ENCODE assay signal across 13 cellular contexts in the genomic region with DNA sequence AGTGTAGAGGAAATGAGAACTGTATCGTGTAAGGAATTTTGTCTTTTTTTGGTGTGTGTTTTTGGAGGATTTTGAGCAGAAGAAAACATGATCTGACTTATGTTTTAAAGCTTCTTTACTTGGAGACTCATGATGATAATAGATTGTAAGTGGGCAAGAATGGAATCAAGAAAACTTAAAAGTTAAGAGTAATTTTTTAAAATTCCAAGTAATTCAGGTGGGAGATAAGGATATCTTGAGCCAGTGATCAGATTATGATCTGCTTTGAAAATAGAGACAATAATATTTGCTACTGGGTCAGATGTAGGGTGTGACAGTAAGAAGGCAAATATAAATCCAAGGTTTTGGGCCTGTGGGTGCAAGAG. TPM values are rescaled to one million over a fixed set of nuclear protein-coding genes. Genes with fewer than 3 reads are reported as not detected.
DNase-seq lines count a peak whose midpoint lies in the region; ATAC-seq and TF ChIP-seq lines count a peak whose summit lies in the region.
"Had no signal": no experiment of that assay in that cellular context is flagged by ENCODE, and none has a peak within 500 bp of the region (broad histone marks: within the 10 kb centered on the region; RNA-seq: fewer than 3 reads in every experiment).

No MANE protein-coding gene starts in this region.

- TF ChIP-seq CTCF in Panc1 (IDR thresholded peaks at IDR 0.05) (no peak), psoas muscle (IDR thresholded peaks at IDR 0.05) (no peak)

- no peak for DNase-seq in CD4-positive, alpha-beta memory T cell
- no peak for DNase-seq in Panc1 (ENCODE audit: low read depth, low spot score)
- DNase-seq in fibroblast of peridontal ligament (ENCODE audit: extremely low read depth), result peak; percentile 10
- DNase-seq in psoas muscle, result no peak
- DNase-seq in NCI-H1048 (lab: John Stamatoyannopoulos, UW), result no peak
- DNase-seq in activated CD8-positive, alpha-beta memory T cell treated with anti-CD3 and anti-CD28 coated beads for 24 hours, result no peak

- H3K9me3 Mint-ChIP-seq in CD4-positive, alpha-beta memory T cell, result no peaks in the 10 kb centered on the region
- H3K9me3 Mint-ChIP-seq: activated naive CD4-positive, alpha-beta T cell treated with anti-CD3 and anti-CD28 coated beads, Interleukin-2, amount 50 U/mL, for 24 hours; natural killer cell; stimulated activated naive CD8-positive, alpha-beta T cell treated with anti-CD3 and anti-CD28 coated beads, Interleukin-15, Interleukin-2, amounts not matched to agents 100 ng/mL and 50 ng/mL, for 24 hours; T-cell had no signal

- peaks cover 4 to 15% (median 11%) of the 10 kb centered on the region in 4 donors for H3K4me1 Mint-ChIP-seq in CD4-positive, alpha-beta memory T cell
- H3K4me1 Mint-ChIP-seq: natural killer cell had no signal

- 0 to 5% (median 2%) methylated on average over 1 of the region's 1 CpG for WGBS in psoas muscle, 3 donors

- H3K27me3 Mint-ChIP-seq in CD4-positive, alpha-beta memory T cell, result no peaks in the 10 kb centered on the region
- H3K27me3 Mint-ChIP-seq: activated naive CD4-positive, alpha-beta T cell treated with anti-CD3 and anti-CD28 coated beads, Interleukin-2, amount 50 U/mL, for 24 hours; stimulated activated naive CD8-positive, alpha-beta T cell treated with anti-CD3 and anti-CD28 coated beads, Interleukin-15, Interleukin-2, amounts not matched to agents 100 ng/mL and 50 ng/mL, for 24 hours; T-cell had no signal

- no peak for ATAC-seq in Panc1
- no peak for ATAC-seq in psoas muscle
- ATAC-seq in HG02642 (IDR thresholded peaks at IDR 0.05; ENCODE audit: poor library complexity, unreplicated experiment), result no peak
- ATAC-seq in GM18520 (IDR thresholded peaks at IDR 0.05; ENCODE audit: unreplicated experiment), result no peak

- no TSS peak for BruUV-seq in Panc1 (replicated peaks; lab: Mats Ljungman, UMichigan)

- H3K27me3 ChIP-seq in CD4-positive, alpha-beta memory T cell (ENCODE audit: insufficient read depth, low read length), result no peaks in the 10 kb centered on the region
- H3K27me3 ChIP-seq in Panc1 (ENCODE audit: control insufficient read depth, insufficient read depth, low read length), result no peaks in the 10 kb centered on the region
- no peaks in the 10 kb centered on the region for H3K27me3 ChIP-seq in psoas muscle (ENCODE audit: insufficient read depth in 3 of 3, low read length in 2 of 3)

- intact Hi-C loops in CD4-positive, alpha-beta memory T cell (cut with micrococcal nuclease), result loop anchor here (1.0 to 5.0 kb wide), 6 partner anchors 15 to 187 kb away; a partner anchor contains a TSS
- intact Hi-C loops in Panc1 (cut with micrococcal nuclease; ENCODE audit: unreplicated experiment), result loop anchor here (5.0 kb wide), 1 partner anchor 85 kb away; no protein-coding TSS in a partner anchor
- intact Hi-C loops in psoas muscle (cut with DNase I), result loop anchor here (2.0 to 5.0 kb wide), 3 partner anchors 15 to 130 kb away; a partner anchor contains a TSS

- no peak overlapping the region for H3K27ac Mint-ChIP-seq in CD4-positive, alpha-beta memory T cell
- H3K27ac Mint-ChIP-seq: activated naive CD4-positive, alpha-beta T cell treated with anti-CD3 and anti-CD28 coated beads, Interleukin-2, amount 50 U/mL, for 24 hours; natural killer cell; stimulated activated naive CD8-positive, alpha-beta T cell treated with anti-CD3 and anti-CD28 coated beads, Interleukin-15, Interleukin-2, amounts not matched to agents 100 ng/mL and 50 ng/mL, for 24 hours; T-cell had no signal

- CTCF ChIA-PET in CD4-positive, alpha-beta memory T cell (lab: Charles Lee; ENCODE audit: partially characterized antibody), result interaction anchor here (0.6 to 5.1 kb wide), 9 partner anchors 9 to 163 kb away, joined by 3 to 31 read pairs (median 4); a partner anchor contains a TSS
- CTCF ChIA-PET in Panc1 (lab: Charles Lee), result interaction anchor here (1.0 kb wide), 1 partner anchor 88 kb away, joined by 11 read pairs; no protein-coding TSS in a partner anchor

- peaks cover 18% of the 10 kb centered on the region for H3K4me1 ChIP-seq in CD4-positive, alpha-beta memory T cell (ENCODE audit: insufficient read depth, low read length)
- H3K4me1 ChIP-seq in Panc1 (ENCODE audit: control insufficient read depth, insufficient read depth, low read length) (peaks cover 16% of the 10 kb centered on the region; the same call in 1 of the 2 replicates), psoas muscle (peaks cover 27% of the 10 kb centered on the region)

- H3K36me3 ChIP-seq in CD4-positive, alpha-beta memory T cell (ENCODE audit: insufficient read depth, low read length), result peaks cover 12% of the 10 kb centered on the region
- H3K36me3 ChIP-seq in Panc1 (ENCODE audit: control insufficient read depth, insufficient read depth, low read length) (no peaks in the 10 kb centered on the region; the same call in none of the 2 replicates), psoas muscle (ENCODE audit: insufficient read depth in 1 of 2, low read depth in 1 of 2) (peaks cover 0 to 18% of the 10 kb centered on the region in 2 donors)

- peaks cover 11 to 18% of the 10 kb centered on the region in 2 donors for H3K36me3 Mint-ChIP-seq in CD4-positive, alpha-beta memory T cell

- H3K27ac ChIP-seq in CD4-positive, alpha-beta memory T cell (ENCODE audit: low read depth, low read length), result peak overlapping the region; percentile 70
- H3K27ac ChIP-seq in Panc1 (ENCODE audit: low read length) (peak overlapping the region; percentile 95), psoas muscle (peak overlapping the region; percentile 78)

- no peak overlapping the region for H3K4me3 Mint-ChIP-seq in CD4-positive, alpha-beta memory T cell
- H3K4me3 Mint-ChIP-seq: activated naive CD4-positive, alpha-beta T cell treated with anti-CD3 and anti-CD28 coated beads, Interleukin-2, amount 50 U/mL, for 24 hours; natural killer cell; stimulated activated naive CD8-positive, alpha-beta T cell treated with anti-CD3 and anti-CD28 coated beads, Interleukin-15, Interleukin-2, amounts not matched to agents 100 ng/mL and 50 ng/mL, for 24 hours; T-cell had no signal

- H3K4me3 ChIP-seq in CD4-positive, alpha-beta memory T cell (ENCODE audit: low read length in 2 of 2), result peak overlapping the region; percentile 90 to 94
- H3K4me3 ChIP-seq in Panc1 (ENCODE audit: low read depth in 2 of 2, low read length in 2 of 2) (peak overlapping the region; percentile 73 to 83), psoas muscle (peak overlapping the region; percentile 77)

- POLR2A ChIA-PET in CD4-positive, alpha-beta memory T cell (lab: Charles Lee; ENCODE audit: partially characterized antibody), result interaction anchor here (0.7 to 6.4 kb wide), 20 partner anchors 10 to 1016 kb away, joined by 3 to 111 read pairs (median 6); a partner anchor contains a TSS
- POLR2A ChIA-PET in Panc1 (lab: Charles Lee), result no interaction called here

- in situ Hi-C loops in Panc1 (cut with HindIII; ENCODE audit: low pct_unique_long_range_greater_than_20kb, low sequenced_read_pairs), result no loop called here

- H3K9me3 ChIP-seq in CD4-positive, alpha-beta memory T cell (ENCODE audit: control insufficient read depth in 1 of 2, low read length in 2 of 2), result no peaks in the 10 kb centered on the region
- H3K9me3 ChIP-seq in Panc1 (ENCODE audit: control insufficient read depth, insufficient read depth, low read depth, low read length) (no peaks in the 10 kb centered on the region), psoas muscle (no peaks in the 10 kb centered on the region)

RNA-seq across cellular contexts. Expression of a gene that starts 0.7 kb away (rescaled TPM):
- total RNA-seq in CD4-positive, alpha-beta memory T cell, result 10 to 100 TPM; 23.3 to 26.5 TPM
- 10 to 100 TPM; 13.1 to 14.2 TPM for polyA plus RNA-seq in CD4-positive, alpha-beta memory T cell
- total RNA-seq in Panc1 (2021; ENCODE audit: unreplicated experiment) (6.6 TPM), psoas muscle (10 to 100 TPM in 2 of 4 donors, 1 to 10 TPM in 2; 6.9 to 12.9 (median 10.1) TPM)
- 5.9 TPM for polyA plus RNA-seq in Panc1 (2012; ENCODE audit: insufficient read length)
- polyA plus RNA-seq in psoas muscle, result 1 to 10 TPM; 4.2 to 8.0 (median 6.4) TPM

RNA-seq across cellular contexts. Expression of a gene that starts 8.6 kb away (rescaled TPM):
- under 1 TPM in 1 of 2 experiments, not detected in 1; 0.33 TPM for total RNA-seq in CD4-positive, alpha-beta memory T cell
- under 1 TPM in 1 of 2 donors, not detected in 1; 0.15 TPM for polyA plus RNA-seq in CD4-positive, alpha-beta memory T cell
- total RNA-seq in Panc1 (2021; ENCODE audit: unreplicated experiment), result not detected
- not detected for polyA plus RNA-seq in Panc1 (2012; ENCODE audit: insufficient read length)
- 1 to 10 TPM; 5.0 to 9.4 (median 6.0) TPM for total RNA-seq in psoas muscle
- 10 to 100 TPM in 2 of 3 donors, 1 to 10 TPM in 1; 8.1 to 27.3 (median 17.1) TPM for polyA plus RNA-seq in psoas muscle
- total RNA-seq: LHCN-M2 had no signal

RNA-seq across cellular contexts. Expression of a gene that starts 13.7 kb away (rescaled TPM):
- 1 to 10 TPM; 1.1 to 1.4 TPM for total RNA-seq in CD4-positive, alpha-beta memory T cell
- polyA plus RNA-seq in CD4-positive, alpha-beta memory T cell, result under 1 TPM; 0.08 to 0.31 TPM
- total RNA-seq in Panc1 (2021; ENCODE audit: unreplicated experiment) (7.6 TPM), psoas muscle (1 to 10 TPM in 3 of 4 donors, under 1 TPM in 1; 0.93 to 2.6 (median 1.3) TPM)
- polyA plus RNA-seq in Panc1 (2012; ENCODE audit: insufficient read length), result 4.3 TPM
- polyA plus RNA-seq in psoas muscle, result 1 to 10 TPM in 1 of 3 donors, under 1 TPM in 2; 0.62 to 1.3 (median 0.79) TPM

RNA-seq across cellular contexts. Expression of a gene that starts 15.6 kb away (rescaled TPM):
- total RNA-seq in CD4-positive, alpha-beta memory T cell, result 10 to 100 TPM in 1 of 2 experiments, 1 to 10 TPM in 1; 9.9 to 11.1 TPM
- 1 to 10 TPM; 2.4 to 5.2 TPM for polyA plus RNA-seq in CD4-positive, alpha-beta memory T cell
- 4.4 TPM for total RNA-seq in Panc1 (2021; ENCODE audit: unreplicated experiment)
- 2.6 TPM for polyA plus RNA-seq in Panc1 (2012; ENCODE audit: insufficient read length)
- total RNA-seq in psoas muscle, result 1 to 10 TPM; 1.0 to 2.2 (median 1.8) TPM
- polyA plus RNA-seq in psoas muscle, result 1 to 10 TPM in 2 of 3 donors, under 1 TPM in 1; 0.83 to 2.2 (median 1.2) TPM

RNA-seq across cellular contexts. Expression of a gene that starts 42.6 kb away (rescaled TPM):
- total RNA-seq in CD4-positive, alpha-beta memory T cell, result 1 to 10 TPM; 3.4 to 4.4 TPM
- polyA plus RNA-seq in CD4-positive, alpha-beta memory T cell, result 1 to 10 TPM; 1.2 to 3.5 TPM
- 14.4 TPM for total RNA-seq in Panc1 (2021; ENCODE audit: unreplicated experiment)
- polyA plus RNA-seq in Panc1 (2012; ENCODE audit: insufficient read length), result 8.0 TPM
- 1 to 10 TPM; 5.2 to 6.9 (median 6.3) TPM for total RNA-seq in psoas muscle
- 10 to 100 TPM in 1 of 3 donors, 1 to 10 TPM in 2; 3.9 to 10.4 (median 7.4) TPM for polyA plus RNA-seq in psoas muscle
